In the genomic region with DNA sequence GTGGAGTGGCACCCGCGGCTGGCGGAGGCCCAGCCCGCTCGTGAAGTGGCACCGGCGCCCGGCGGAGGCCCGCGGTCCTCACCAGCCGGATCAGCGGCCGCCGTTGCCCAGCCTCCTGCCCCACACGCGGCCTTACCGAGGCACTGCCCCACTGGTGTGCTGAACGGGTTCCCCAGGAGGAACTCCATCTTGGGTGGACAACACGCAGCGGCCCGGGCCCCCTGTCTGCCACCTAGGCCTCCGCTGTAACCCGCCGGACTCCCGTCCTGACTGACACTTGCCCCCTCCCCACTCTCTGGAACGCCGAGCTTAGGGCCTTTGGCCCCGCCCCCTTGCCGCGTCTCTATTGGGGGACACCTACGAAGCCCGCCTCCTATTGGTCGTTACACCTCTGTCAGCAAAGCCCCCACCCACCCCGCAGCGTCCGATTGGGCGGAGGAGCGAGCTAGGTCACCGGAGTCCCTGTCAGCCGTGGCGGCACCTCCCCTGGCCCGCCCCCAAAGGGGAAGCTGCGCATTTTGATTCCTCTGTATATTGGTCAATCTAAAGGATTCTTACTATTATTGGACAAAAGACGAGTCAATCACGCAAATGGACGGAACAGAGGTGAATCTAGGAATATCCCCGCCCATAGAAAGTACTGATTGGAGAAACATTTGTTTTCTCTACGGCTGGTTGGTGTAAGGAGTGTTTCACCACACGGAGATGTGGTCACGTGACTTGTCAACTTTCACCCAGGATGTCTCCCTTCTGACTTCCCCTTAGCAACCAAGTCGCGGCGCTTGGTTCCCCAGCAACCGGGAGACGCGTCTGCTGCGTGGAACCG, we compare ENCODE assay signal across 1 cellular context.
TF ChIP-seq lines count a peak whose summit lies in the region.

DRC3 (plus strand) TSS at position 737 of the 826 bp plus-strand sequence. CDS start 4,737 bp downstream, outside the sequence.
TOM1L2 (minus strand) TSS at position 275 of the 826 bp plus-strand sequence; CDS start at position 188, 87 bp downstream.

TF ChIP-seq in HEK293, 187 proteins besides CTCF, POLR2A, EP300 and RAD21 (continued from another document and continues in another):
- TF ChIP-seq AEBP2 (tag by site-specific recombination; IDR thresholded peaks at IDR 0.05; ENCODE audit: borderline replicate concordance) (no peak), ZNF24 (tag by site-specific recombination; IDR thresholded peaks at IDR 0.05) (no peak), ZNF362 (tag by site-specific recombination; IDR thresholded peaks at IDR 0.05) (no peak), MZF1 (tag by site-specific recombination; IDR thresholded peaks at IDR 0.05; ENCODE audit: borderline replicate concordance) (no peak), SCRT2 (tag by site-specific recombination; IDR thresholded peaks at IDR 0.05) (no peak), ZNF138 (tag by site-specific recombination; IDR thresholded peaks at IDR 0.05; ENCODE audit: borderline replicate concordance) (no peak), ZNF221 (tag by site-specific recombination; IDR thresholded peaks at IDR 0.05; ENCODE audit: borderline replicate concordance) (no peak), ZNF157 (tag by site-specific recombination; IDR thresholded peaks at IDR 0.05) (no peak), ZSCAN4 (tag by site-specific recombination; IDR thresholded peaks at IDR 0.05) (no peak), ZXDB (tag by site-specific recombination; IDR thresholded peaks at IDR 0.05) (no peak), SETDB1 (IDR thresholded peaks at IDR 0.05; ENCODE audit: insufficient read length, low read length) (no peak), ZNF571 (tag by site-specific recombination; IDR thresholded peaks at IDR 0.05) (no peak), ZNF280C (tag by site-specific recombination; IDR thresholded peaks at IDR 0.05) (no peak), ZSCAN23 (tag by site-specific recombination; IDR thresholded peaks at IDR 0.05) (no peak), ZNF701 (tag by site-specific recombination; IDR thresholded peaks at IDR 0.05) (no peak), WT1 (tag by site-specific recombination; IDR thresholded peaks at IDR 0.05) (peak; percentile 57; the same call in 1 of the 2 replicates), TRIM28 (IDR thresholded peaks at IDR 0.05; ENCODE audit: borderline replicate concordance, low read length) (no peak), ZNF776 (tag by site-specific recombination; IDR thresholded peaks at IDR 0.05; ENCODE audit: borderline replicate concordance) (no peak), ZNF175 (tag by site-specific recombination; IDR thresholded peaks at IDR 0.05) (no peak), ZNF211 (tag by site-specific recombination; IDR thresholded peaks at IDR 0.05; ENCODE audit: low read depth) (no peak), ZBTB20 (tag by site-specific recombination; IDR thresholded peaks at IDR 0.05) (peak; percentile 73), ZNF677 (tag by site-specific recombination; IDR thresholded peaks at IDR 0.05) (no peak), ZNF555 (tag by site-specific recombination; conservative IDR thresholded peaks at IDR 0.05) (no peak), ZBTB26 (tag by site-specific recombination; optimal IDR thresholded peaks at IDR 0.05) (peak; percentile 40), ZBTB1 (tag by site-specific recombination; IDR thresholded peaks at IDR 0.05) (no peak), ZNF548 (tag by site-specific recombination; IDR thresholded peaks at IDR 0.05) (no peak), ZNF214 (tag by site-specific recombination; IDR thresholded peaks at IDR 0.05; ENCODE audit: borderline replicate concordance) (no peak), KLF8 (tag by site-specific recombination; IDR thresholded peaks at IDR 0.05) (peak; percentile 64), ZNF350 (tag by site-specific recombination; IDR thresholded peaks at IDR 0.05) (no peak), ZNF830 (tag by site-specific recombination; IDR thresholded peaks at IDR 0.05; ENCODE audit: low read depth) (no peak), ZFP41 (tag by site-specific recombination; IDR thresholded peaks at IDR 0.05; ENCODE audit: borderline replicate concordance) (no peak), ZNF654 (tag by site-specific recombination; IDR thresholded peaks at IDR 0.05; ENCODE audit: low read depth) (no peak), ZNF266 (tag by site-specific recombination; IDR thresholded peaks at IDR 0.05; ENCODE audit: low read depth) (no peak), HOXC10 (CRISPR knock-in tag; IDR thresholded peaks at IDR 0.05) (no peak), ZNF324 (tag by site-specific recombination; IDR thresholded peaks at IDR 0.05) (no peak), ZNF2 (tag by site-specific recombination; IDR thresholded peaks at IDR 0.05) (no peak), ZNF639 (tag by site-specific recombination; IDR thresholded peaks at IDR 0.05) (no peak)
- TF ChIP-seq, protein P1, sequence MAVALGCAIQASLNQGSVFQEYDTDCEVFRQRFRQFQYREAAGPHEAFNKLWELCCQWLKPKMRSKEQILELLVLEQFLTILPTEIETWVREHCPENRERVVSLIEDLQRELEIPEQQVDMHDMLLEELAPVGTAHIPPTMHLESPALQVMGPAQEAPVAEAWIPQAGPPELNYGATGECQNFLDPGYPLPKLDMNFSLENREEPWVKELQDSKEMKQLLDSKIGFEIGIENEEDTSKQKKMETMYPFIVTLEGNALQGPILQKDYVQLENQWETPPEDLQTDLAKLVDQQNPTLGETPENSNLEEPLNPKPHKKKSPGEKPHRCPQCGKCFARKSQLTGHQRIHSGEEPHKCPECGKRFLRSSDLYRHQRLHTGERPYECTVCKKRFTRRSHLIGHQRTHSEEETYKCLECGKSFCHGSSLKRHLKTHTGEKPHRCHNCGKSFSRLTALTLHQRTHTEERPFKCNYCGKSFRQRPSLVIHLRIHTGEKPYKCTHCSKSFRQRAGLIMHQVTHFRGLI (tag by site-specific recombination; IDR thresholded peaks at IDR 0.05) = no peak
- TF ChIP-seq, protein P2, sequence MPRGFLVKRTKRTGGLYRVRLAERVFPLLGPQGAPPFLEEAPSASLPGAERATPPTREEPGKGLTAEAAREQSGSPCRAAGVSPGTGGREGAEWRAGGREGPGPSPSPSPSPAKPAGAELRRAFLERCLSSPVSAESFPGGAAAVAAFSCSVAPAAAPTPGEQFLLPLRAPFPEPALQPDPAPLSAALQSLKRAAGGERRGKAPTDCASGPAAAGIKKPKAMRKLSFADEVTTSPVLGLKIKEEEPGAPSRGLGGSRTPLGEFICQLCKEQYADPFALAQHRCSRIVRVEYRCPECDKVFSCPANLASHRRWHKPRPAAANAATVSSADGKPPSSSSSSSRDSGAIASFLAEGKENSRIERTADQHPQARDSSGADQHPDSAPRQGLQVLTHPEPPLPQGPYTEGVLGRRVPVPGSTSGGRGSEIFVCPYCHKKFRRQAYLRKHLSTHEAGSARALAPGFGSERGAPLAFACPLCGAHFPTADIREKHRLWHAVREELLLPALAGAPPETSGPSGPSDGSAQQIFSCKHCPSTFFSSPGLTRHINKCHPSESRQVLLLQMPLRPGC (tag by site-specific recombination; IDR thresholded peaks at IDR 0.05) = 0 out of 2 replicates have a peak, but pooled peaks have one; percentile 16
- TF ChIP-seq, protein P3, sequence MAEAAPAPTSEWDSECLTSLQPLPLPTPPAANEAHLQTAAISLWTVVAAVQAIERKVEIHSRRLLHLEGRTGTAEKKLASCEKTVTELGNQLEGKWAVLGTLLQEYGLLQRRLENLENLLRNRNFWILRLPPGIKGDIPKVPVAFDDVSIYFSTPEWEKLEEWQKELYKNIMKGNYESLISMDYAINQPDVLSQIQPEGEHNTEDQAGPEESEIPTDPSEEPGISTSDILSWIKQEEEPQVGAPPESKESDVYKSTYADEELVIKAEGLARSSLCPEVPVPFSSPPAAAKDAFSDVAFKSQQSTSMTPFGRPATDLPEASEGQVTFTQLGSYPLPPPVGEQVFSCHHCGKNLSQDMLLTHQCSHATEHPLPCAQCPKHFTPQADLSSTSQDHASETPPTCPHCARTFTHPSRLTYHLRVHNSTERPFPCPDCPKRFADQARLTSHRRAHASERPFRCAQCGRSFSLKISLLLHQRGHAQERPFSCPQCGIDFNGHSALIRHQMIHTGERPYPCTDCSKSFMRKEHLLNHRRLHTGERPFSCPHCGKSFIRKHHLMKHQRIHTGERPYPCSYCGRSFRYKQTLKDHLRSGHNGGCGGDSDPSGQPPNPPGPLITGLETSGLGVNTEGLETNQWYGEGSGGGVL (tag by site-specific recombination; IDR thresholded peaks at IDR 0.05) = no peak
- TF ChIP-seq, protein P4, sequence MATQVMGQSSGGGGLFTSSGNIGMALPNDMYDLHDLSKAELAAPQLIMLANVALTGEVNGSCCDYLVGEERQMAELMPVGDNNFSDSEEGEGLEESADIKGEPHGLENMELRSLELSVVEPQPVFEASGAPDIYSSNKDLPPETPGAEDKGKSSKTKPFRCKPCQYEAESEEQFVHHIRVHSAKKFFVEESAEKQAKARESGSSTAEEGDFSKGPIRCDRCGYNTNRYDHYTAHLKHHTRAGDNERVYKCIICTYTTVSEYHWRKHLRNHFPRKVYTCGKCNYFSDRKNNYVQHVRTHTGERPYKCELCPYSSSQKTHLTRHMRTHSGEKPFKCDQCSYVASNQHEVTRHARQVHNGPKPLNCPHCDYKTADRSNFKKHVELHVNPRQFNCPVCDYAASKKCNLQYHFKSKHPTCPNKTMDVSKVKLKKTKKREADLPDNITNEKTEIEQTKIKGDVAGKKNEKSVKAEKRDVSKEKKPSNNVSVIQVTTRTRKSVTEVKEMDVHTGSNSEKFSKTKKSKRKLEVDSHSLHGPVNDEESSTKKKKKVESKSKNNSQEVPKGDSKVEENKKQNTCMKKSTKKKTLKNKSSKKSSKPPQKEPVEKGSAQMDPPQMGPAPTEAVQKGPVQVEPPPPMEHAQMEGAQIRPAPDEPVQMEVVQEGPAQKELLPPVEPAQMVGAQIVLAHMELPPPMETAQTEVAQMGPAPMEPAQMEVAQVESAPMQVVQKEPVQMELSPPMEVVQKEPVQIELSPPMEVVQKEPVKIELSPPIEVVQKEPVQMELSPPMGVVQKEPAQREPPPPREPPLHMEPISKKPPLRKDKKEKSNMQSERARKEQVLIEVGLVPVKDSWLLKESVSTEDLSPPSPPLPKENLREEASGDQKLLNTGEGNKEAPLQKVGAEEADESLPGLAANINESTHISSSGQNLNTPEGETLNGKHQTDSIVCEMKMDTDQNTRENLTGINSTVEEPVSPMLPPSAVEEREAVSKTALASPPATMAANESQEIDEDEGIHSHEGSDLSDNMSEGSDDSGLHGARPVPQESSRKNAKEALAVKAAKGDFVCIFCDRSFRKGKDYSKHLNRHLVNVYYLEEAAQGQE (tag by site-specific recombination; IDR thresholded peaks at IDR 0.05) = peak; percentile 13; the same call in 1 of the 2 replicates
